ENCODE assay signal across 10 cellular contexts in the genomic region with DNA sequence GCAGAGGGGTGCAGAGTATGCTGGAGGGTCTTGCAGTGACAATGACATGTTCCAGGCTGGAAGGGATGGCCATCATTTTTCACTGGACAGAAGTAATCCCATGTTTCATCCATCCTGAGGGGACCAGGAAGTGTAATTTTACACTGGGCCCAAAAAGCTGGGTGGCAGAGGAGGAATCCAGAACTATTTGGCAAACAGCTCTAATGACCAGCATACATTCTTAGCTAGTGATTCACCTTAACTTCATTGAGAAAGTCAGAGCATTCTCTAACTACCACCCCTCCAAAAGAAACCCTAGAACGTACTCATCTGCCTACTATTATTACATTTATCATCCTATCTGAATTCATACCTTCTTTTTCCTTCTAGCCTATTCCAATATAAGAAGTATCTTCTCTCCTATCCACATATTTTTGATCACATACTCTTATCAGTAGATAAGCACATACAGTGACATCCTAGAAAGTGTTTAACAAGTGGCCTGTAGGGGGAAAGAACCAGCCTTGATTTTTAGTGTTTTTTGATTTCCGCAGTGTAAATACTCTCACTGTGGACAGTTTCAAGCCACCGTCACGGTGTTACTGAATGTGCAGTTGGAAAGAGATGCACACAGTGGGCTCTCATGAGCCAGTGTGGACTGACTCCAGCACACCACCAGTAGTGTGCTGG.
DNase-seq lines count a peak whose midpoint lies in the region; TF ChIP-seq lines count a peak whose summit lies in the region.
"Had no signal": no experiment of that assay in that cellular context is flagged by ENCODE, and none has a peak within 500 bp of the region (broad histone marks: within the 10 kb centered on the region; RNA-seq: fewer than 3 reads in every experiment).

No MANE protein-coding gene starts in this region.

- H3K36me3 ChIP-seq in SJCRH30 (peaks cover 6% of the 10 kb centered on the region; the same call in 1 of the 2 replicates), fibroblast of lung (ENCODE audit: control insufficient read depth, insufficient read depth, low read length) (peaks cover 2% of the 10 kb centered on the region), left ventricle myocardium inferior (peaks cover 7% of the 10 kb centered on the region)

- H3K27ac ChIP-seq in SJCRH30: peak overlapping the region; percentile 8; the same call in 1 of the 2 replicates
- H3K27ac ChIP-seq in fibroblast of lung (ENCODE audit: insufficient read depth, low read length): peak overlapping the region; percentile 9
- H3K27ac ChIP-seq in left ventricle myocardium inferior (replicated peaks): no peak overlapping the region
- H3K27ac ChIP-seq: thyroid gland had no signal

- peaks cover 42% of the 10 kb centered on the region for H3K4me1 ChIP-seq in SJCRH30
- H3K4me1 ChIP-seq in fibroblast of lung (ENCODE audit: control insufficient read depth, extremely low read depth, insufficient read depth, low read length): peaks cover 18% of the 10 kb centered on the region
- peaks cover 41% of the 10 kb centered on the region for H3K4me1 ChIP-seq in left ventricle myocardium inferior
- H3K4me1 ChIP-seq: thyroid gland had no signal

- no peaks in the 10 kb centered on the region for H3K79me2 ChIP-seq in fibroblast of lung (ENCODE audit: control insufficient read depth, insufficient read depth, low read length)

- DNase-seq in ELR (ENCODE audit: low read depth) (peak; percentile 88), SJCRH30 (peak; percentile 35 to 44), fibroblast of lung (ENCODE audit: low read depth in 2 of 2) (peak; percentile 68 to 91), retinal pigment epithelial cell (ENCODE audit: low read depth) (no peak), HPDE6-E6E7 (ENCODE audit: extremely low spot score) (no peak), putamen (ENCODE audit: low spot score) (no peak), HT-29 (ENCODE audit: low spot score) (no peak), left ventricle myocardium inferior (no peak)
- DNase-seq: activated T-cell treated with anti-CD3 and anti-CD28 coated beads, Interleukin-2, amount 50 U/mL, for 48 hours; thyroid gland had no signal

- intact Hi-C loops in left ventricle myocardium inferior (cut with micrococcal nuclease): no loop called here

- H2AFZ ChIP-seq in fibroblast of lung (ENCODE audit: low read length): no peak overlapping the region

- H3K4me3 ChIP-seq in SJCRH30 (no peak overlapping the region), fibroblast of lung (replicated peaks in 1 of 4; ENCODE audit: control extremely low read depth in 1 of 4, insufficient read depth in 1 of 4, low read depth in 3 of 4, low read length in 4 of 4) (no peak overlapping the region), retinal pigment epithelial cell (ENCODE audit: low read length) (no peak overlapping the region), left ventricle myocardium inferior (no peak overlapping the region)
- H3K4me3 ChIP-seq: thyroid gland had no signal

- H3K9me3 ChIP-seq in SJCRH30 (replicated peaks) (no peaks in the 10 kb centered on the region), fibroblast of lung (ENCODE audit: control insufficient read depth, insufficient read depth, low read depth, low read length) (no peaks in the 10 kb centered on the region), left ventricle myocardium inferior (replicated peaks) (no peaks in the 10 kb centered on the region)
- H3K9me3 ChIP-seq: thyroid gland had no signal

- H3K4me2 ChIP-seq in fibroblast of lung (ENCODE audit: extremely low read depth, insufficient read depth, low read length): peak overlapping the region; percentile 2

- no peak overlapping the region for H3K9ac ChIP-seq in fibroblast of lung (ENCODE audit: insufficient read depth, low read length)

- TF ChIP-seq CTCF in fibroblast of lung (conservative IDR thresholded peaks at IDR 0.05 in 1 of 2, IDR thresholded peaks at IDR 0.05 in 1 of 2; ENCODE audit: low read depth in 1 of 2, low read length in 2 of 2): no peak
- TF ChIP-seq CTCF in retinal pigment epithelial cell (conservative IDR thresholded peaks at IDR 0.05; ENCODE audit: low read depth, low read length): peak; percentile 10
- no peak for TF ChIP-seq CTCF in left ventricle myocardium inferior (IDR thresholded peaks at IDR 0.05; ENCODE audit: borderline replicate concordance)

- H3K27me3 ChIP-seq in SJCRH30 (no peaks in the 10 kb centered on the region), fibroblast of lung (ENCODE audit: control insufficient read depth, insufficient read depth, low read length) (no peaks in the 10 kb centered on the region), left ventricle myocardium inferior (ENCODE audit: low read depth) (no peaks in the 10 kb centered on the region)
- H3K27me3 ChIP-seq: thyroid gland had no signal

- H4K20me1 ChIP-seq in fibroblast of lung (ENCODE audit: control insufficient read depth, extremely low read depth, insufficient read depth, low read length): no peaks in the 10 kb centered on the region

Comparison
In these comparisons a context has a peak if more than half of its experiments do, and no peak if none do; other contexts are left out.
1. DNase-seq: peak in ELR (single experiment), SJCRH30 (2 of 2) and fibroblast of lung (2 of 2); none in retinal pigment epithelial cell (single experiment), HPDE6-E6E7 (single experiment), putamen (single experiment), HT-29 (single experiment) and left ventricle myocardium inferior (single experiment).